ENCODE assay signal across 21 cellular contexts in the genomic region with DNA sequence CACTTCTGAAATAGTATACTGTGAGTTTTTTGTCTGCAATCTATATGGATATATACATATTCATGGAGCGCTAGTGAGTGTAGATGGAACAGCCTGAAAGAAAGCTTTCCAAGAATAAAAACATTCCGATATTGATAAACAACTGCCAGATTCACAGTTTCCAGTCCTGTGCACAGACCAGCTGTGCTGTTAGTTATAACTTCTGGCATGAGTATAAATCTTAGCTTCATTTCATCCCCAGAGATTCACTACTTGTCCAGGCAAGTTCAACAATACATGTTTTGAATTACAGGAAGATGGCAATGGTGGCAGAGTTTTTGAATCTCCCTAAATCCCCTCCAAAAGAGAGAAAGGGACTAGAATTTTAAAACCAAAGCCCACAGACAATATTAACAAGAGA.
"Had no signal": no experiment of that assay in that cellular context is flagged by ENCODE, and none has a peak within 500 bp of the region (broad histone marks: within the 10 kb centered on the region; RNA-seq: fewer than 3 reads in every experiment).

No MANE protein-coding gene starts in this region.

- DNase-seq: activated CD4-positive, alpha-beta T cell treated with anti-CD3 and anti-CD28 coated beads, Interleukin-2, amount 50 U/mL, for 1 hour; activated CD8-positive, alpha-beta memory T cell treated with anti-CD3 and anti-CD28 coated beads, Interleukin-2, amount 50 U/mL, for 4 hours; activated naive CD4-positive, alpha-beta T cell treated with anti-CD3 and anti-CD28 coated beads for 36 hours; activated T-cell treated with anti-CD3 and anti-CD28 coated beads, Interleukin-2, amount 50 U/mL, for 4 hours; aorta; brain microvascular endothelial cell; erythroblast; gastrocnemius medialis; head of caudate nucleus; kidney glomerular epithelial cell; mesenchymal stem cell; mucosa of descending colon; naive thymus-derived CD8-positive, alpha-beta T cell; sigmoid colon; spleen; stimulated activated CD4-positive, alpha-beta T cell treated with anti-CD3 and anti-CD28 coated beads, Interleukin-4, amount 100 ng/mL, for 4 hours; T-helper 9 cell; upper lobe of left lung had no signal

- H3K4me1 ChIP-seq: gastrocnemius medialis, spleen, upper lobe of left lung had no signal

- H3K36me3 ChIP-seq: brain microvascular endothelial cell, gastrocnemius medialis, sigmoid colon, spleen, thoracic aorta, upper lobe of left lung had no signal

- H3K9me3 Mint-ChIP-seq: activated naive CD4-positive, alpha-beta T cell treated with anti-CD3 and anti-CD28 coated beads for 36 hours; activated T-cell treated with anti-CD3 and anti-CD28 coated beads, Interleukin-2, amount 50 U/mL, for 4 hours; stimulated activated memory B cell treated with anti-CD40 and anti-IgM and Interleukin-4, amounts not matched to agents 10 μg/mL and 1 μg/mL and 100 μg/mL, for 72 hours had no signal

- H3K36me3 Mint-ChIP-seq: naive thymus-derived CD8-positive, alpha-beta T cell; stimulated activated memory B cell treated with anti-CD40 and anti-IgM and Interleukin-4, amounts not matched to agents 10 μg/mL and 1 μg/mL and 100 μg/mL, for 72 hours had no signal

- H3K27ac ChIP-seq: brain microvascular endothelial cell, coronary artery, gastrocnemius medialis, sigmoid colon, spleen, thoracic aorta, upper lobe of left lung had no signal

- H3K27me3 ChIP-seq: brain microvascular endothelial cell, gastrocnemius medialis, sigmoid colon, spleen had no signal

- H3K4me3 Mint-ChIP-seq: activated naive CD4-positive, alpha-beta T cell treated with anti-CD3 and anti-CD28 coated beads for 36 hours; activated T-cell treated with anti-CD3 and anti-CD28 coated beads, Interleukin-2, amount 50 U/mL, for 4 hours; naive thymus-derived CD8-positive, alpha-beta T cell; stimulated activated memory B cell treated with anti-CD40 and anti-IgM and Interleukin-4, amounts not matched to agents 10 μg/mL and 1 μg/mL and 100 μg/mL, for 72 hours had no signal

- H3K9me3 ChIP-seq: gastrocnemius medialis, mucosa of descending colon, sigmoid colon, thoracic aorta, upper lobe of left lung had no signal

- H3K4me3 ChIP-seq: coronary artery, gastrocnemius medialis, mucosa of descending colon, sigmoid colon, spleen, thoracic aorta, upper lobe of left lung had no signal

- H3K4me1 Mint-ChIP-seq: naive thymus-derived CD8-positive, alpha-beta T cell; stimulated activated memory B cell treated with anti-CD40 and anti-IgM and Interleukin-4, amounts not matched to agents 10 μg/mL and 1 μg/mL and 100 μg/mL, for 72 hours had no signal

- H3K27ac Mint-ChIP-seq: activated naive CD4-positive, alpha-beta T cell treated with anti-CD3 and anti-CD28 coated beads for 36 hours; naive thymus-derived CD8-positive, alpha-beta T cell; stimulated activated memory B cell treated with anti-CD40 and anti-IgM and Interleukin-4, amounts not matched to agents 10 μg/mL and 1 μg/mL and 100 μg/mL, for 72 hours had no signal

- H3K27me3 Mint-ChIP-seq: stimulated activated memory B cell treated with anti-CD40 and anti-IgM and Interleukin-4, amounts not matched to agents 10 μg/mL and 1 μg/mL and 100 μg/mL, for 72 hours had no signal
